ENCODE assay signal across 22 cellular contexts in genomic region chr14:46499521-46499920, GRCh38.
"Had no signal": no experiment of that assay in that cellular context is flagged by ENCODE, and none has a peak within 500 bp of the region (broad histone marks: within the 10 kb centered on the region; RNA-seq: fewer than 3 reads in every experiment).

No MANE protein-coding gene starts in this region.

- H3K4me1 ChIP-seq: pancreas, prostate gland, right lobe of liver, stomach, thyroid gland, tibial nerve, upper lobe of left lung, vagina had no signal

- DNase-seq: nephron progenitor cell; nucleus accumbens; pancreas; right cardiac atrium; right lobe of liver; sigmoid colon; small intestine; stimulated activated CD4-positive, alpha-beta T cell treated with anti-CD3 and anti-CD28 coated beads, Interleukin-15, amount 100 ng/mL, for 24 hours; stimulated activated CD4-positive, alpha-beta T cell treated with anti-CD3 and anti-CD28 coated beads, Interleukin-2, amount 100 ng/mL, for 24 hours; stimulated activated CD4-positive, alpha-beta T cell treated with anti-CD3 and anti-CD28 coated beads, Interleukin-2, amount 100 ng/mL, for 48 hours; stimulated activated CD4-positive, alpha-beta T cell treated with anti-CD3 and anti-CD28 coated beads, Interleukin-4, amount 100 ng/mL, for 24 hours; stimulated activated naive B cell treated with anti-CD40 and anti-IgM and Interleukin-4, amounts not matched to agents 10 μg/mL and 1 μg/mL and 100 μg/mL, for 72 hours; stimulated activated naive CD4-positive, alpha-beta T cell treated with Interleukin-2 at 50 U/mL for 16 hours; stomach; thyroid gland; trophoblast cell; upper lobe of left lung had no signal

- H3K36me3 ChIP-seq: neutrophil, pancreas, prostate gland, right lobe of liver, sigmoid colon, stomach, thoracic aorta, thyroid gland, tibial nerve, upper lobe of left lung, vagina had no signal

- H3K27me3 ChIP-seq: neutrophil, pancreas, right lobe of liver, sigmoid colon, stomach, thyroid gland, tibial nerve, upper lobe of left lung, vagina had no signal

- H3K27ac ChIP-seq: neutrophil, pancreas, prostate gland, right lobe of liver, sigmoid colon, stomach, thoracic aorta, thyroid gland, tibial nerve, upper lobe of left lung, vagina had no signal

- H3K4me3 ChIP-seq: pancreas, prostate gland, right lobe of liver, sigmoid colon, stomach, thoracic aorta, thyroid gland, tibial nerve, upper lobe of left lung, vagina had no signal
